In genomic region chr2:220347661-220348060, GRCh38 we compare ENCODE assay signal across 27 cellular contexts.
DNase-seq lines count a peak whose midpoint lies in the region; ATAC-seq, FAIRE-seq and TF ChIP-seq lines count a peak whose summit lies in the region.
"Had no signal": no experiment of that assay in that cellular context is flagged by ENCODE, and none has a peak within 500 bp of the region (broad histone marks: within the 10 kb centered on the region; RNA-seq: fewer than 3 reads in every experiment).

No MANE protein-coding gene starts in this region.

- H3K27ac Mint-ChIP-seq in activated T-cell treated with anti-CD3 and anti-CD28 coated beads, Interleukin-2, amount 50 U/mL, for 24 hours = no peak overlapping the region
- H3K27ac Mint-ChIP-seq in CD4-positive, alpha-beta T cell = no peak overlapping the region
- H3K27ac Mint-ChIP-seq: B cell; CD4-positive, alpha-beta memory T cell; CD8-positive, alpha-beta memory T cell had no signal

- DNase-seq in LHCN-M2 (ENCODE audit: low read depth) = peak; percentile 54
- DNase-seq in bronchial epithelial cell (ENCODE audit: low read depth) = no peak
- DNase-seq in myocyte (ENCODE audit: low read depth) = peak; percentile 47
- DNase-seq in activated T-cell treated with anti-CD3 and anti-CD28 coated beads, Interleukin-2, amount 50 U/mL, for 24 hours = no peak
- DNase-seq in CD4-positive, alpha-beta T cell = no peak
- DNase-seq in activated CD4-positive, alpha-beta T cell treated with anti-CD3 and anti-CD28 coated beads for 1 hour = no peak
- no peak for DNase-seq in HCEC 1CT
- DNase-seq: 8988T; ACHN; AML-193; CD4-positive, alpha-beta memory T cell; CD8-positive, alpha-beta memory T cell; COR-L47; DMS 273 treated with DMSO at 0.1 percent for 48 hours; DMS153; DMS53; DMS79; DND-41; EL; GDM1 had no signal

- no peak for TF ChIP-seq CTCF in bronchial epithelial cell (IDR thresholded peaks at IDR 0.05; ENCODE audit: insufficient read depth, low read length, severe bottlenecking)
- TF ChIP-seq CTCF in CD4-positive, alpha-beta T cell (IDR thresholded peaks at IDR 0.05) = no peak

- H3K27me3 ChIP-seq in bronchial epithelial cell (ENCODE audit: control insufficient read depth, insufficient read depth, low read length) = no peaks in the 10 kb centered on the region
- no peaks in the 10 kb centered on the region for H3K27me3 ChIP-seq in CD4-positive, alpha-beta T cell (ENCODE audit: control insufficient read depth, insufficient read depth, low read length)
- H3K27me3 ChIP-seq: BLaER1 treated with 17β-estradiol and CSF1 and Interleukin-3, amounts not matched to agents 10 nM and 100 nM had no signal

- no peaks in the 10 kb centered on the region for H3K36me3 Mint-ChIP-seq in activated T-cell treated with anti-CD3 and anti-CD28 coated beads, Interleukin-2, amount 50 U/mL, for 24 hours (ENCODE audit: low read depth)
- no peaks in the 10 kb centered on the region for H3K36me3 Mint-ChIP-seq in CD4-positive, alpha-beta T cell (ENCODE audit: low read depth)
- H3K36me3 Mint-ChIP-seq: CD4-positive, alpha-beta memory T cell; CD8-positive, alpha-beta memory T cell had no signal

- intact Hi-C loops in CD4-positive, alpha-beta T cell (cut with DNase I, micrococcal nuclease) = no loop called here

- H3K4me1 Mint-ChIP-seq in activated T-cell treated with anti-CD3 and anti-CD28 coated beads, Interleukin-2, amount 50 U/mL, for 24 hours (ENCODE audit: low read depth) = no peaks in the 10 kb centered on the region
- no peaks in the 10 kb centered on the region for H3K4me1 Mint-ChIP-seq in CD4-positive, alpha-beta T cell (ENCODE audit: low read depth)
- H3K4me1 Mint-ChIP-seq: B cell; CD4-positive, alpha-beta memory T cell; CD8-positive, alpha-beta memory T cell had no signal

- H3K9me3 ChIP-seq in CD4-positive, alpha-beta T cell (ENCODE audit: control insufficient read depth, low read length) = no peaks in the 10 kb centered on the region
- H3K9me3 ChIP-seq: BLaER1 treated with 17β-estradiol and CSF1 and Interleukin-3, amounts not matched to agents 10 nM and 100 nM had no signal

- H3K36me3 ChIP-seq in bronchial epithelial cell (ENCODE audit: control insufficient read depth, insufficient read depth, low read length) = no peaks in the 10 kb centered on the region
- H3K36me3 ChIP-seq: BLaER1 treated with 17β-estradiol and CSF1 and Interleukin-3, amounts not matched to agents 10 nM and 100 nM had no signal

- no peak overlapping the region for H3K4me3 Mint-ChIP-seq in activated T-cell treated with anti-CD3 and anti-CD28 coated beads, Interleukin-2, amount 50 U/mL, for 24 hours
- no peak overlapping the region for H3K4me3 Mint-ChIP-seq in CD4-positive, alpha-beta T cell
- H3K4me3 Mint-ChIP-seq: B cell; CD4-positive, alpha-beta memory T cell; CD8-positive, alpha-beta memory T cell had no signal

- H3K4me3 ChIP-seq in bronchial epithelial cell (ENCODE audit: low read depth, low read length) = no peak overlapping the region
- H3K4me3 ChIP-seq: BLaER1 treated with 17β-estradiol and CSF1 and Interleukin-3, amounts not matched to agents 10 nM and 100 nM; GM12878 had no signal

- POLR2A ChIA-PET in CD4-positive, alpha-beta T cell (lab: Charles Lee) = no interaction called here

- peaks cover 2% of the 10 kb centered on the region for H3K9me3 Mint-ChIP-seq in activated T-cell treated with anti-CD3 and anti-CD28 coated beads, Interleukin-2, amount 50 U/mL, for 24 hours
- peaks cover 2% of the 10 kb centered on the region for H3K9me3 Mint-ChIP-seq in CD4-positive, alpha-beta T cell

- peak; percentile 23 for FAIRE-seq in bronchial epithelial cell (lab: Jason Lieb, UNC)
- FAIRE-seq: A204.1, GM12878, GM12892, GM18507 had no signal

- CTCF ChIA-PET in CD4-positive, alpha-beta T cell (lab: Charles Lee) = no interaction called here

- no peak for ATAC-seq in CD4-positive, alpha-beta T cell (ENCODE audit: poor library complexity)
- ATAC-seq: GM12878 had no signal

- no peaks in the 10 kb centered on the region for H3K27me3 Mint-ChIP-seq in activated T-cell treated with anti-CD3 and anti-CD28 coated beads, Interleukin-2, amount 50 U/mL, for 24 hours
- no peaks in the 10 kb centered on the region for H3K27me3 Mint-ChIP-seq in CD4-positive, alpha-beta T cell
- H3K27me3 Mint-ChIP-seq: B cell; CD4-positive, alpha-beta memory T cell had no signal

- H3K27ac ChIP-seq in CD4-positive, alpha-beta T cell (ENCODE audit: low read depth, low read length) = no peak overlapping the region
- H3K27ac ChIP-seq: BLaER1 treated with 17β-estradiol and CSF1 and Interleukin-3, amounts not matched to agents 10 nM and 100 nM; C4-2B had no signal

Comparison
In these comparisons a context has a peak if more than half of its experiments do, and no peak if none do; other contexts are left out.
1. DNase-seq: peak in LHCN-M2 (single experiment) and myocyte (single experiment); none in bronchial epithelial cell (single experiment), activated T-cell treated with anti-CD3 and anti-CD28 coated beads, Interleukin-2, amount 50 U/mL, for 24 hours (single experiment), CD4-positive, alpha-beta T cell (0 of 10), activated CD4-positive, alpha-beta T cell treated with anti-CD3 and anti-CD28 coated beads for 1 hour (single experiment) and HCEC 1CT (single experiment).